In the genomic region with DNA sequence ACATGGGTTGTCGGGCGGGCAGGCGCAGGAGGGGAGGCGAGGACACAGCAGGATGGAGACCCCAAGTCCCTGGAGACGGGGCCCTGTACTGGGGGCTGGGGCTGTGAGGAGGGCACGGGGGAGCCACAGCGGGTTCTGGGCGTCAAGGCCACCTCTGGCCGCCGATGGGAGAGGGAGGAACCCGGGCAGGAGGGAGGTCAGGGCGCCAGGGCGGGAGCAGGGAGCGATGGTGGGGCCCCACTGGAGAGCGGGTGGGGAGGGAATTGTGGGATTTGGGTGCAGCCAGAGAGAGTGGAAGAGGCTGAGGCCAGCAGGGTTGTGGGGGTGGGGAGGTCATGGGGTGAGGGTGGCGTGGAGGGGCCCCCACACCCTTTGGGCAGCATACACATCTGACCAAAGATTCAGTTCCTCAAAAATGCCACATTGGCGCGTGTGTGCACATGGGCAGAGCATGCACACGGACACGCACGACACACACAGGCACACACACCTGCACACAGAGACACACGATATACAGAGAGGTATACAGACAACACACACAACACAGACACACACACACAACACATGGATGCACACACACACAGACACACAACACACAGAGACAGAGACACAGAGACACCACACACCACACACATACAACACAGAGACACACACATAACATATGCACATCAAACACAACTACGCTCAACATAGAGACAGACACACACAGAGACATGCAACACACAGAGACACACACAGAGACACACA, we compare ENCODE assay signal across 15 cellular contexts. TPM values are rescaled to one million over a fixed set of nuclear protein-coding genes. Genes with fewer than 3 reads are reported as not detected.
A peak's percentile ranks its signal among the peaks of the same experiment; 100 is the strongest.
DNase-seq lines count a peak whose midpoint lies in the region; ATAC-seq and TF ChIP-seq lines count a peak whose summit lies in the region.
"Had no signal": no experiment of that assay in that cellular context is flagged by ENCODE, and none has a peak within 500 bp of the region (broad histone marks: within the 10 kb centered on the region; RNA-seq: fewer than 3 reads in every experiment).

No MANE protein-coding gene starts in this region.

- H3K9me3 Mint-ChIP-seq in IgD-negative memory B cell (no peaks in the 10 kb centered on the region), naive B cell (peaks cover 0 to 5% (median 2%) of the 10 kb centered on the region in 7 donors)

- H3K27me3 Mint-ChIP-seq in IgD-negative memory B cell (no peaks in the 10 kb centered on the region), naive B cell (no peaks in the 10 kb centered on the region)

- TF ChIP-seq EP300 in gastroesophageal sphincter (IDR thresholded peaks at IDR 0.05): no peak

- peaks cover 0 to 14% (median 0%) of the 10 kb centered on the region in 3 donors for H3K4me1 ChIP-seq in gastroesophageal sphincter
- H3K4me1 ChIP-seq: SJCRH30 had no signal

- peaks cover 13 to 29% (median 23%) of the 10 kb centered on the region in 3 donors for H3K4me1 Mint-ChIP-seq in IgD-negative memory B cell
- peaks cover 45 to 67% (median 50%) of the 10 kb centered on the region in 3 donors for H3K4me1 Mint-ChIP-seq in naive B cell

- H3K36me3 Mint-ChIP-seq in IgD-negative memory B cell: peaks cover 4% of the 10 kb centered on the region
- H3K36me3 Mint-ChIP-seq in naive B cell: peaks cover 0 to 8% of the 10 kb centered on the region in 2 donors

- TF ChIP-seq POLR2A in gastroesophageal sphincter (IDR thresholded peaks at IDR 0.05): no peak

- no peaks in the 10 kb centered on the region for H3K36me3 ChIP-seq in gastroesophageal sphincter
- H3K36me3 ChIP-seq: SJCRH30, tibial artery had no signal

- ATAC-seq in gastroesophageal sphincter: peak; percentile 38
- peak; percentile 72 to 77 for ATAC-seq in naive B cell (ENCODE audit: low read depth in 2 of 2)
- no peak for ATAC-seq in HG03571 (IDR thresholded peaks at IDR 0.05; ENCODE audit: unreplicated experiment)

- no peak overlapping the region for H3K4me3 ChIP-seq in gastroesophageal sphincter
- H3K4me3 ChIP-seq: SJCRH30, tibial artery had no signal

- no peaks in the 10 kb centered on the region for H3K27me3 ChIP-seq in gastroesophageal sphincter
- H3K27me3 ChIP-seq: SJCRH30, tibial artery had no signal

- DNase-seq in C1 segment of cervical spinal cord (lab: John Stamatoyannopoulos, UW) (peak in 9 of 14 donors; percentile 5 to 48 (median 25)), naive B cell (peak; percentile 57), SHP77 treated with DMSO at 0.1 percent for 48 hours (lab: John Stamatoyannopoulos, UW) (no peak), ecto neural progenitor cell (ENCODE audit: low spot score) (no peak)
- no peak for DNase-seq in activated CD4-positive, alpha-beta T cell treated with anti-CD3 and anti-CD28 coated beads, Interleukin-2, amount 50 U/mL, for 4 hours
- DNase-seq: DMS79 treated with DMSO at 0.1 percent for 48 hours, KBM-7, mammary epithelial cell, NCI-H2081 treated with DMSO at 0.1 percent for 48 hours, NCI-H82, SJCRH30 had no signal

- no peaks in the 10 kb centered on the region for H3K9me3 ChIP-seq in gastroesophageal sphincter
- H3K9me3 ChIP-seq: SJCRH30, tibial artery had no signal

- H3K27ac ChIP-seq in gastroesophageal sphincter: peak overlapping the region in 1 of 4 donors; percentile 38
- H3K27ac ChIP-seq: SJCRH30, tibial artery had no signal

- peak overlapping the region in 3 of 4 donors; percentile 48 to 86 (median 58) for H3K4me3 Mint-ChIP-seq in IgD-negative memory B cell
- H3K4me3 Mint-ChIP-seq in naive B cell: peak overlapping the region in 3 of 8 donors; percentile 58 to 85 (median 71)

- 65 to 84% methylated on average over 5 to 6 of the region's 23 CpGs for WGBS in gastroesophageal sphincter (ENCODE audit: low coverage in 1 of 2), 2 donors

- no peak for TF ChIP-seq CTCF in gastroesophageal sphincter (IDR thresholded peaks at IDR 0.05)

- H3K27ac Mint-ChIP-seq in IgD-negative memory B cell: no peak overlapping the region
- H3K27ac Mint-ChIP-seq in naive B cell: no peak overlapping the region

RNA-seq across cellular contexts. Expression of a gene that starts 54.9 kb away (rescaled TPM):
- polyA plus RNA-seq in IgD-negative memory B cell: 130 TPM
- 100 to 1,000 TPM in 2 of 4 donors, 10 to 100 TPM in 2; 62.0 to 140 (median 105) TPM for total RNA-seq in gastroesophageal sphincter
- polyA plus RNA-seq in naive B cell (ENCODE audit: low read depth in 6 of 6): 100 to 1,000 TPM; 121 to 135 (median 122) TPM

Comparison
In these comparisons a context has a peak if more than half of its experiments do, and no peak if none do; other contexts are left out.
1. DNase-seq: peak in C1 segment of cervical spinal cord (9 of 14) and naive B cell (single experiment); none in SHP77 treated with DMSO at 0.1 percent for 48 hours (single experiment), ecto neural progenitor cell (single experiment) and activated CD4-positive, alpha-beta T cell treated with anti-CD3 and anti-CD28 coated beads, Interleukin-2, amount 50 U/mL, for 4 hours (0 of 2).